1 cellular context compared by ENCODE assay signal in the genomic region with DNA sequence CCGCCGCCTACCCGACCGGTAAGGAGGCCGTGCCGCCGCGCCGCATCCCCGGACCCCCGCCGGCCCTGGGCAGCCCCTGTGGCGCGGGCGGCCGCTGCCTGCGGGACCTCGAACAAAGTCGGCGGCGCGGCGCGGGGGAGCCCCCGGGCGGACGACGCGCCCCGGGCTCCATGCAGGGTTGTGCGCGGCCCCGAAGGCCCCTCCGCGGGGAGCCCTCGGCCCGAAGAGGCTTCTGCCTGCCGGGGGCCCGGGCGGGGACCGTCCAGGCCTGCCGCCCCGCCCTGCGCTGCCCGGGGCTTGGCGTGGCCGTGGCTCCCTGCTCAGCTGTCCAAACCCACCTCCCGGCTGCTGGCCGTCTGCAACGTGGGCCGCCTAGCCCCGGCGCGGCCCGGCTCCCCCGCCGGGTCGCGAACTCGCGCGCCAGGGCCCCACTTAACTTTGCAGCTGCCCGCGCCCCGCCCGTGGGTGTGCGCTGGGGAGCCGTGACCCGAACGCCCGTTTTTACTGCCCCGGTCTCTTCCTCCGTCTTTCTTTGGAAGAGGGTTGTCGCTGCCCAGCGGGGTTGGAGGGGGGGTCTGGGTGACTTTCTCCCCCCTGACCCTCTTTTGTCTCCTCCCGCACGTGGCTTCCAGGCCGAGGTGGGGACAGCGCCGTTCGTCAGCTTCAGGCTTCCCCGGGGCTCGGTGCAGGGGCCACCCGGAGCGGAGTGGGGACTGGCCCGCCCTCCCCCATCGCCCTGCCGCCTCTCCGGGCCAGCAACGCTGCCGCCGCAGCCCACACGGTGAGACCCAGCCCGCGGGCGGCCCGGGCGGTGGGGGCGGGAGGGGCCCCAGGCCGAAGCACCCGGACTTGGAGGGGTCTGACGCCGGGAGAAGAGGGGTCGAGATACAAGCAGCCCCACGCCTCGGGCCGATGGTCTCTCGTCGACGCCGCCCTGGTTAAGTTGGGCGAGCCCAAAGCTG.
A peak's percentile ranks its signal among the peaks of the same experiment; 100 is the strongest.
TF ChIP-seq lines count a peak whose summit lies in the region.

No MANE protein-coding gene starts in this region.

TF ChIP-seq in HEK293, 187 proteins besides CTCF, POLR2A, EP300 and RAD21 (continued from another document and continues in another):
- TF ChIP-seq, protein P1, sequence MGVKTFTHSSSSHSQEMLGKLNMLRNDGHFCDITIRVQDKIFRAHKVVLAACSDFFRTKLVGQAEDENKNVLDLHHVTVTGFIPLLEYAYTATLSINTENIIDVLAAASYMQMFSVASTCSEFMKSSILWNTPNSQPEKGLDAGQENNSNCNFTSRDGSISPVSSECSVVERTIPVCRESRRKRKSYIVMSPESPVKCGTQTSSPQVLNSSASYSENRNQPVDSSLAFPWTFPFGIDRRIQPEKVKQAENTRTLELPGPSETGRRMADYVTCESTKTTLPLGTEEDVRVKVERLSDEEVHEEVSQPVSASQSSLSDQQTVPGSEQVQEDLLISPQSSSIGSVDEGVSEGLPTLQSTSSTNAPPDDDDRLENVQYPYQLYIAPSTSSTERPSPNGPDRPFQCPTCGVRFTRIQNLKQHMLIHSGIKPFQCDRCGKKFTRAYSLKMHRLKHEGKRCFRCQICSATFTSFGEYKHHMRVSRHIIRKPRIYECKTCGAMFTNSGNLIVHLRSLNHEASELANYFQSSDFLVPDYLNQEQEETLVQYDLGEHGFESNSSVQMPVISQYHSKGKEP (tag by site-specific recombination; IDR thresholded peaks at IDR 0.05): no peak
- TF ChIP-seq, protein P2, sequence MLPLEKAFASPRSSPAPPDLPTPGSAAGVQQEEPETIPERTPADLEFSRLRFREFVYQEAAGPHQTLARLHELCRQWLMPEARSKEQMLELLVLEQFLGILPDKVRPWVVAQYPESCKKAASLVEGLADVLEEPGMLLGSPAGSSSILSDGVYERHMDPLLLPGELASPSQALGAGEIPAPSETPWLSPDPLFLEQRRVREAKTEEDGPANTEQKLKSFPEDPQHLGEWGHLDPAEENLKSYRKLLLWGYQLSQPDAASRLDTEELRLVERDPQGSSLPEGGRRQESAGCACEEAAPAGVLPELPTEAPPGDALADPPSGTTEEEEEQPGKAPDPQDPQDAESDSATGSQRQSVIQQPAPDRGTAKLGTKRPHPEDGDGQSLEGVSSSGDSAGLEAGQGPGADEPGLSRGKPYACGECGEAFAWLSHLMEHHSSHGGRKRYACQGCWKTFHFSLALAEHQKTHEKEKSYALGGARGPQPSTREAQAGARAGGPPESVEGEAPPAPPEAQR (tag by site-specific recombination; IDR thresholded peaks at IDR 0.05): no peak
- peak; percentile 33 for TF ChIP-seq ZIC2 (tag by site-specific recombination; IDR thresholded peaks at IDR 0.05)
- no peak for TF ChIP-seq ZNF473 (tag by site-specific recombination; IDR thresholded peaks at IDR 0.05)
- TF ChIP-seq OSR2 (tag by site-specific recombination; IDR thresholded peaks at IDR 0.05): no peak
- TF ChIP-seq, protein P3, sequence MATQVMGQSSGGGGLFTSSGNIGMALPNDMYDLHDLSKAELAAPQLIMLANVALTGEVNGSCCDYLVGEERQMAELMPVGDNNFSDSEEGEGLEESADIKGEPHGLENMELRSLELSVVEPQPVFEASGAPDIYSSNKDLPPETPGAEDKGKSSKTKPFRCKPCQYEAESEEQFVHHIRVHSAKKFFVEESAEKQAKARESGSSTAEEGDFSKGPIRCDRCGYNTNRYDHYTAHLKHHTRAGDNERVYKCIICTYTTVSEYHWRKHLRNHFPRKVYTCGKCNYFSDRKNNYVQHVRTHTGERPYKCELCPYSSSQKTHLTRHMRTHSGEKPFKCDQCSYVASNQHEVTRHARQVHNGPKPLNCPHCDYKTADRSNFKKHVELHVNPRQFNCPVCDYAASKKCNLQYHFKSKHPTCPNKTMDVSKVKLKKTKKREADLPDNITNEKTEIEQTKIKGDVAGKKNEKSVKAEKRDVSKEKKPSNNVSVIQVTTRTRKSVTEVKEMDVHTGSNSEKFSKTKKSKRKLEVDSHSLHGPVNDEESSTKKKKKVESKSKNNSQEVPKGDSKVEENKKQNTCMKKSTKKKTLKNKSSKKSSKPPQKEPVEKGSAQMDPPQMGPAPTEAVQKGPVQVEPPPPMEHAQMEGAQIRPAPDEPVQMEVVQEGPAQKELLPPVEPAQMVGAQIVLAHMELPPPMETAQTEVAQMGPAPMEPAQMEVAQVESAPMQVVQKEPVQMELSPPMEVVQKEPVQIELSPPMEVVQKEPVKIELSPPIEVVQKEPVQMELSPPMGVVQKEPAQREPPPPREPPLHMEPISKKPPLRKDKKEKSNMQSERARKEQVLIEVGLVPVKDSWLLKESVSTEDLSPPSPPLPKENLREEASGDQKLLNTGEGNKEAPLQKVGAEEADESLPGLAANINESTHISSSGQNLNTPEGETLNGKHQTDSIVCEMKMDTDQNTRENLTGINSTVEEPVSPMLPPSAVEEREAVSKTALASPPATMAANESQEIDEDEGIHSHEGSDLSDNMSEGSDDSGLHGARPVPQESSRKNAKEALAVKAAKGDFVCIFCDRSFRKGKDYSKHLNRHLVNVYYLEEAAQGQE (tag by site-specific recombination; IDR thresholded peaks at IDR 0.05): no peak
- TF ChIP-seq ZNF670 (tag by site-specific recombination; IDR thresholded peaks at IDR 0.05; ENCODE audit: low read depth): no peak
- no peak for TF ChIP-seq ZFP41 (tag by site-specific recombination; IDR thresholded peaks at IDR 0.05; ENCODE audit: borderline replicate concordance)
- TF ChIP-seq ZNF266 (tag by site-specific recombination; IDR thresholded peaks at IDR 0.05; ENCODE audit: low read depth): no peak
- TF ChIP-seq ZNF549 (tag by site-specific recombination; IDR thresholded peaks at IDR 0.05): no peak
- TF ChIP-seq, protein P4, sequence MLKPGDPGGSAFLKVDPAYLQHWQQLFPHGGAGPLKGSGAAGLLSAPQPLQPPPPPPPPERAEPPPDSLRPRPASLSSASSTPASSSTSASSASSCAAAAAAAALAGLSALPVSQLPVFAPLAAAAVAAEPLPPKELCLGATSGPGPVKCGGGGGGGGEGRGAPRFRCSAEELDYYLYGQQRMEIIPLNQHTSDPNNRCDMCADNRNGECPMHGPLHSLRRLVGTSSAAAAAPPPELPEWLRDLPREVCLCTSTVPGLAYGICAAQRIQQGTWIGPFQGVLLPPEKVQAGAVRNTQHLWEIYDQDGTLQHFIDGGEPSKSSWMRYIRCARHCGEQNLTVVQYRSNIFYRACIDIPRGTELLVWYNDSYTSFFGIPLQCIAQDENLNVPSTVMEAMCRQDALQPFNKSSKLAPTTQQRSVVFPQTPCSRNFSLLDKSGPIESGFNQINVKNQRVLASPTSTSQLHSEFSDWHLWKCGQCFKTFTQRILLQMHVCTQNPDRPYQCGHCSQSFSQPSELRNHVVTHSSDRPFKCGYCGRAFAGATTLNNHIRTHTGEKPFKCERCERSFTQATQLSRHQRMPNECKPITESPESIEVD (tag by site-specific recombination; IDR thresholded peaks at IDR 0.05): no peak
- TF ChIP-seq ZNF837 (tag by site-specific recombination; IDR thresholded peaks at IDR 0.05): no peak
- no peak for TF ChIP-seq ZNF311 (tag by site-specific recombination; IDR thresholded peaks at IDR 0.05; ENCODE audit: borderline replicate concordance)
- no peak for TF ChIP-seq ZNF623 (tag by site-specific recombination; IDR thresholded peaks at IDR 0.05)
- no peak for TF ChIP-seq ZBTB7A (tag by site-specific recombination; IDR thresholded peaks at IDR 0.05; ENCODE audit: low read depth)
- no peak for TF ChIP-seq ZNF350 (tag by site-specific recombination; IDR thresholded peaks at IDR 0.05)
- TF ChIP-seq, protein P5, sequence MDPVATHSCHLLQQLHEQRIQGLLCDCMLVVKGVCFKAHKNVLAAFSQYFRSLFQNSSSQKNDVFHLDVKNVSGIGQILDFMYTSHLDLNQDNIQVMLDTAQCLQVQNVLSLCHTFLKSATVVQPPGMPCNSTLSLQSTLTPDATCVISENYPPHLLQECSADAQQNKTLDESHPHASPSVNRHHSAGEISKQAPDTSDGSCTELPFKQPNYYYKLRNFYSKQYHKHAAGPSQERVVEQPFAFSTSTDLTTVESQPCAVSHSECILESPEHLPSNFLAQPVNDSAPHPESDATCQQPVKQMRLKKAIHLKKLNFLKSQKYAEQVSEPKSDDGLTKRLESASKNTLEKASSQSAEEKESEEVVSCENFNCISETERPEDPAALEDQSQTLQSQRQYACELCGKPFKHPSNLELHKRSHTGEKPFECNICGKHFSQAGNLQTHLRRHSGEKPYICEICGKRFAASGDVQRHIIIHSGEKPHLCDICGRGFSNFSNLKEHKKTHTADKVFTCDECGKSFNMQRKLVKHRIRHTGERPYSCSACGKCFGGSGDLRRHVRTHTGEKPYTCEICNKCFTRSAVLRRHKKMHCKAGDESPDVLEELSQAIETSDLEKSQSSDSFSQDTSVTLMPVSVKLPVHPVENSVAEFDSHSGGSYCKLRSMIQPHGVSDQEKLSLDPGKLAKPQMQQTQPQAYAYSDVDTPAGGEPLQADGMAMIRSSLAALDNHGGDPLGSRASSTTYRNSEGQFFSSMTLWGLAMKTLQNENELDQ (tag by site-specific recombination; IDR thresholded peaks at IDR 0.05; ENCODE audit: low read depth): no peak
- TF ChIP-seq, protein P6, sequence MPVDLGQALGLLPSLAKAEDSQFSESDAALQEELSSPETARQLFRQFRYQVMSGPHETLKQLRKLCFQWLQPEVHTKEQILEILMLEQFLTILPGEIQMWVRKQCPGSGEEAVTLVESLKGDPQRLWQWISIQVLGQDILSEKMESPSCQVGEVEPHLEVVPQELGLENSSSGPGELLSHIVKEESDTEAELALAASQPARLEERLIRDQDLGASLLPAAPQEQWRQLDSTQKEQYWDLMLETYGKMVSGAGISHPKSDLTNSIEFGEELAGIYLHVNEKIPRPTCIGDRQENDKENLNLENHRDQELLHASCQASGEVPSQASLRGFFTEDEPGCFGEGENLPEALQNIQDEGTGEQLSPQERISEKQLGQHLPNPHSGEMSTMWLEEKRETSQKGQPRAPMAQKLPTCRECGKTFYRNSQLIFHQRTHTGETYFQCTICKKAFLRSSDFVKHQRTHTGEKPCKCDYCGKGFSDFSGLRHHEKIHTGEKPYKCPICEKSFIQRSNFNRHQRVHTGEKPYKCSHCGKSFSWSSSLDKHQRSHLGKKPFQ (tag by site-specific recombination; IDR thresholded peaks at IDR 0.05): no peak
- TF ChIP-seq KLF10 (tag by site-specific recombination; IDR thresholded peaks at IDR 0.05): no peak
- TF ChIP-seq ZBTB17 (tag by site-specific recombination; IDR thresholded peaks at IDR 0.05): no peak
- TF ChIP-seq ZNF19 (tag by site-specific recombination; IDR thresholded peaks at IDR 0.05; ENCODE audit: low read depth): no peak
- TF ChIP-seq ZNF629 (tag by site-specific recombination; IDR thresholded peaks at IDR 0.05): no peak
- no peak for TF ChIP-seq TCF7L2 (IDR thresholded peaks at IDR 0.05; ENCODE audit: borderline replicate concordance, low read depth, low read length)
- TF ChIP-seq ZNF521 (tag by site-specific recombination; IDR thresholded peaks at IDR 0.05): no peak
- no peak for TF ChIP-seq ZNF626 (tag by site-specific recombination; IDR thresholded peaks at IDR 0.05)
- TF ChIP-seq ZNF548 (tag by site-specific recombination; IDR thresholded peaks at IDR 0.05): no peak
- TF ChIP-seq ZBTB8A (tag by site-specific recombination; IDR thresholded peaks at IDR 0.05): peak; percentile 29; the same call in 1 of the 2 replicates
- no peak for TF ChIP-seq ZNF747 (tag by site-specific recombination; IDR thresholded peaks at IDR 0.05)
- TF ChIP-seq, protein P7, sequence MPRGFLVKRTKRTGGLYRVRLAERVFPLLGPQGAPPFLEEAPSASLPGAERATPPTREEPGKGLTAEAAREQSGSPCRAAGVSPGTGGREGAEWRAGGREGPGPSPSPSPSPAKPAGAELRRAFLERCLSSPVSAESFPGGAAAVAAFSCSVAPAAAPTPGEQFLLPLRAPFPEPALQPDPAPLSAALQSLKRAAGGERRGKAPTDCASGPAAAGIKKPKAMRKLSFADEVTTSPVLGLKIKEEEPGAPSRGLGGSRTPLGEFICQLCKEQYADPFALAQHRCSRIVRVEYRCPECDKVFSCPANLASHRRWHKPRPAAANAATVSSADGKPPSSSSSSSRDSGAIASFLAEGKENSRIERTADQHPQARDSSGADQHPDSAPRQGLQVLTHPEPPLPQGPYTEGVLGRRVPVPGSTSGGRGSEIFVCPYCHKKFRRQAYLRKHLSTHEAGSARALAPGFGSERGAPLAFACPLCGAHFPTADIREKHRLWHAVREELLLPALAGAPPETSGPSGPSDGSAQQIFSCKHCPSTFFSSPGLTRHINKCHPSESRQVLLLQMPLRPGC (tag by site-specific recombination; IDR thresholded peaks at IDR 0.05): no peak
- TF ChIP-seq, protein P8, sequence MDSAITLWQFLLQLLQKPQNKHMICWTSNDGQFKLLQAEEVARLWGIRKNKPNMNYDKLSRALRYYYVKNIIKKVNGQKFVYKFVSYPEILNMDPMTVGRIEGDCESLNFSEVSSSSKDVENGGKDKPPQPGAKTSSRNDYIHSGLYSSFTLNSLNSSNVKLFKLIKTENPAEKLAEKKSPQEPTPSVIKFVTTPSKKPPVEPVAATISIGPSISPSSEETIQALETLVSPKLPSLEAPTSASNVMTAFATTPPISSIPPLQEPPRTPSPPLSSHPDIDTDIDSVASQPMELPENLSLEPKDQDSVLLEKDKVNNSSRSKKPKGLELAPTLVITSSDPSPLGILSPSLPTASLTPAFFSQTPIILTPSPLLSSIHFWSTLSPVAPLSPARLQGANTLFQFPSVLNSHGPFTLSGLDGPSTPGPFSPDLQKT (IDR thresholded peaks at IDR 0.05; ENCODE audit: borderline replicate concordance, low read depth, low read length): no peak
- no peak for TF ChIP-seq ZBTB21 (tag by site-specific recombination; IDR thresholded peaks at IDR 0.05)
- no peak for TF ChIP-seq GFI1B (tag by site-specific recombination; IDR thresholded peaks at IDR 0.05)
- TF ChIP-seq, protein P9, sequence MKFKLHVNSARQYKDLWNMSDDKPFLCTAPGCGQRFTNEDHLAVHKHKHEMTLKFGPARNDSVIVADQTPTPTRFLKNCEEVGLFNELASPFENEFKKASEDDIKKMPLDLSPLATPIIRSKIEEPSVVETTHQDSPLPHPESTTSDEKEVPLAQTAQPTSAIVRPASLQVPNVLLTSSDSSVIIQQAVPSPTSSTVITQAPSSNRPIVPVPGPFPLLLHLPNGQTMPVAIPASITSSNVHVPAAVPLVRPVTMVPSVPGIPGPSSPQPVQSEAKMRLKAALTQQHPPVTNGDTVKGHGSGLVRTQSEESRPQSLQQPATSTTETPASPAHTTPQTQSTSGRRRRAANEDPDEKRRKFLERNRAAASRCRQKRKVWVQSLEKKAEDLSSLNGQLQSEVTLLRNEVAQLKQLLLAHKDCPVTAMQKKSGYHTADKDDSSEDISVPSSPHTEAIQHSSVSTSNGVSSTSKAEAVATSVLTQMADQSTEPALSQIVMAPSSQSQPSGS (tag by site-specific recombination; IDR thresholded peaks at IDR 0.05; ENCODE audit: low read depth): no peak
- no peak for TF ChIP-seq ZNF433 (tag by site-specific recombination; IDR thresholded peaks at IDR 0.05; ENCODE audit: low read depth)
